24 cellular contexts compared by ENCODE assay signal in the genomic region with DNA sequence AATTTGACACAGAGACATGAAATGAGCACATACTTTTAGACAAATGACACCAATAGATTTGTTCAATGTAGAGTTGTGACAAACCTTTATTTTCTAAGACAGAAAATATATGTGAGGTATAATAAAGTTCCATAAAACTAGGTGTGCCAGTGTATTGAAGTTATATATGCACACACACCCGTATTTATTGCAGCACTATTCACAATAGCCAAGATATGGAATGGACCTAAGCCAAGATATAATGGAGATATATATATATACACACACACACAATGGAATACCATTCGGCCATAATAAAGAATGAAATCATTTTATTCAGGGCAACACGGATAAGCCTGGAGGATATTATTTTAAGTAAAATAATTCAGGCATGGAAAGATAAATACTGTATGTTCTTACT.
DNase-seq lines count a peak whose midpoint lies in the region; FAIRE-seq and TF ChIP-seq lines count a peak whose summit lies in the region.
"Had no signal": no experiment of that assay in that cellular context is flagged by ENCODE, and none has a peak within 500 bp of the region (broad histone marks: within the 10 kb centered on the region; RNA-seq: fewer than 3 reads in every experiment).

No MANE protein-coding gene starts in this region.

- H3K9ac ChIP-seq in colonic mucosa (ENCODE audit: low read depth in 2 of 2, low read length in 2 of 2), result no peak overlapping the region

- TF ChIP-seq CTCF in D721Med (IDR thresholded peaks at IDR 0.05; ENCODE audit: insufficient read depth, missing control alignments) (no peak), colonic mucosa (IDR thresholded peaks at IDR 0.05) (no peak)

- intact Hi-C loops in colonic mucosa (cut with DNase I), result no loop called here

- H3K27ac ChIP-seq in colonic mucosa (peak overlapping the region; percentile 70), small intestine (ENCODE audit: low read depth in 1 of 2, low read length in 1 of 2) (no peak overlapping the region)
- H3K27ac ChIP-seq: RWPE1 had no signal

- WGBS in small intestine, 3 donors, result 11 to 60% (median 41%) methylated on average over 3 of the region's 3 CpGs

- H3K36me3 ChIP-seq in colonic mucosa, result no peaks in the 10 kb centered on the region
- no peaks in the 10 kb centered on the region for H3K36me3 ChIP-seq in small intestine (ENCODE audit: control insufficient read depth in 2 of 2, insufficient read depth in 2 of 2, low read length in 2 of 2)

- peak; percentile 71 for FAIRE-seq in D721Med (lab: Jason Lieb, UNC)
- no peak for FAIRE-seq in small intestine (lab: Jason Lieb, UNC)
- FAIRE-seq: GM18507, HTR-8/SVneo had no signal

- H3K27me3 ChIP-seq in colonic mucosa (no peaks in the 10 kb centered on the region), small intestine (ENCODE audit: control insufficient read depth in 2 of 2, insufficient read depth in 2 of 2, low read length in 2 of 2) (no peaks in the 10 kb centered on the region)

- no peaks in the 10 kb centered on the region for H3K4me1 ChIP-seq in colonic mucosa
- no peaks in the 10 kb centered on the region for H3K4me1 ChIP-seq in small intestine (ENCODE audit: control insufficient read depth in 2 of 2, insufficient read depth in 1 of 2, low read depth in 1 of 2, low read length in 1 of 2)

- no peaks in the 10 kb centered on the region for H3K9me3 ChIP-seq in colonic mucosa
- no peaks in the 10 kb centered on the region for H3K9me3 ChIP-seq in small intestine (ENCODE audit: control insufficient read depth, low read depth)

- DNase-seq in D721Med (ENCODE audit: insufficient read length, low spot score), result no peak
- DNase-seq in NCI-H69 (lab: John Stamatoyannopoulos, UW), result peak; percentile 45
- no peak for DNase-seq in colonic mucosa
- DNase-seq in small intestine, result peak; percentile 42
- DNase-seq in NCI-H774 (lab: John Stamatoyannopoulos, UW), result no peak
- no peak for DNase-seq in NCI-H2107 (lab: John Stamatoyannopoulos, UW)
- DNase-seq in NCI-H128 (lab: John Stamatoyannopoulos, UW; ENCODE audit: unreplicated experiment), result no peak
- DNase-seq: 8988T, Calu3, DMS153, DND-41, H7, Kasumi-1, NCI-H1417, NCI-H1694 treated with DMSO at 0.1 percent for 48 hours, NCI-H2081, NCI-H2171, NCI-H226, NCI-H510A, SHP77 had no signal

- H3K4me3 ChIP-seq in colonic mucosa (no peak overlapping the region), small intestine (ENCODE audit: low read depth in 1 of 2, low read length in 2 of 2) (no peak overlapping the region)
- H3K4me3 ChIP-seq: K562 had no signal

Comparison
In these comparisons a context has a peak if more than half of its experiments do, and no peak if none do; other contexts are left out.
1. DNase-seq: peak in NCI-H69 (single experiment) and small intestine (single experiment); none in D721Med (single experiment), colonic mucosa (single experiment), NCI-H774 (single experiment), NCI-H2107 (single experiment) and NCI-H128 (single experiment).